ENCODE assay signal across 13 cellular contexts in genomic region chr16:85276258-85276657, GRCh38.
"Had no signal": no experiment of that assay in that cellular context is flagged by ENCODE, and none has a peak within 500 bp of the region (broad histone marks: within the 10 kb centered on the region; RNA-seq: fewer than 3 reads in every experiment).

No MANE protein-coding gene starts in this region.

- H3K27me3 Mint-ChIP-seq: naive thymus-derived CD8-positive, alpha-beta T cell had no signal

- H3K27ac Mint-ChIP-seq: effector memory CD8-positive, alpha-beta T cell; naive thymus-derived CD8-positive, alpha-beta T cell had no signal

- H3K36me3 Mint-ChIP-seq: naive thymus-derived CD8-positive, alpha-beta T cell had no signal

- H3K4me3 Mint-ChIP-seq: effector memory CD8-positive, alpha-beta T cell; naive thymus-derived CD8-positive, alpha-beta T cell; neural crest cell had no signal

- H3K27ac ChIP-seq: epithelial cell of prostate, esophagus muscularis mucosa, gastrocnemius medialis, parathyroid adenoma, prostate gland, spleen, stomach, thoracic aorta, transverse colon had no signal

- H3K27me3 ChIP-seq: esophagus muscularis mucosa, gastrocnemius medialis, spleen, stomach, transverse colon had no signal

- H3K4me1 ChIP-seq: prostate gland, transverse colon had no signal

- H3K9me3 Mint-ChIP-seq: effector memory CD8-positive, alpha-beta T cell; naive thymus-derived CD8-positive, alpha-beta T cell; neural crest cell had no signal

- H3K36me3 ChIP-seq: esophagus muscularis mucosa, gastrocnemius medialis, prostate gland, spleen, stomach, thoracic aorta, transverse colon had no signal

- H3K4me3 ChIP-seq: esophagus muscularis mucosa, gastrocnemius medialis, mucosa of descending colon, prostate gland, spleen, stomach, thoracic aorta, transverse colon had no signal

- H3K9me3 ChIP-seq: esophagus muscularis mucosa, gastrocnemius medialis, mucosa of descending colon, prostate gland, spleen, stomach, thoracic aorta, transverse colon had no signal
